7 cellular contexts compared by ENCODE assay signal in genomic region chr4:156889616-156890594, GRCh38.
A peak's percentile ranks its signal among the peaks of the same experiment; 100 is the strongest.
DNase-seq lines count a peak whose midpoint lies in the region; ATAC-seq and TF ChIP-seq lines count a peak whose summit lies in the region.

No MANE protein-coding gene starts in this region.

- H3K4me2 ChIP-seq in mammary epithelial cell (ENCODE audit: insufficient read depth, low read depth, low read length), result peak overlapping the region; percentile 33

- H3K9ac ChIP-seq in mammary epithelial cell (ENCODE audit: insufficient read depth, low read length), result no peak overlapping the region

- intact Hi-C loops in mammary epithelial cell (cut with micrococcal nuclease), result loop anchor here (2.0 to 5.0 kb wide), 3 partner anchors 42 to 118 kb away; partner anchors contain the start of gene PDGFC

- TF ChIP-seq POLR2A in tibial nerve (IDR thresholded peaks at IDR 0.05), result no peak

- H3K27me3 Mint-ChIP-seq in activated CD8-positive, alpha-beta T cell treated with anti-CD3 and anti-CD28 coated beads, Interleukin-2, amount 10 ng/mL, durations not matched to agents 7 days and 5 days (ENCODE audit: low read depth), result no peaks in the 10 kb centered on the region

- H2AFZ ChIP-seq in mammary epithelial cell (ENCODE audit: low read depth, low read length), result peak overlapping the region; percentile 37

- H3K79me2 ChIP-seq in mammary epithelial cell (ENCODE audit: insufficient read depth, low read length), result peaks cover 64% of the 10 kb centered on the region

- H3K4me1 ChIP-seq in mammary epithelial cell (ENCODE audit: insufficient read depth, low read length), result peaks cover 20% of the 10 kb centered on the region
- H3K4me1 ChIP-seq in tibial nerve, result no peaks in the 10 kb centered on the region

- no peaks in the 10 kb centered on the region for H3K9me3 Mint-ChIP-seq in activated CD8-positive, alpha-beta T cell treated with anti-CD3 and anti-CD28 coated beads, Interleukin-2, amount 10 ng/mL, durations not matched to agents 7 days and 5 days (ENCODE audit: insufficient read depth)

- no peaks in the 10 kb centered on the region for H3K36me3 Mint-ChIP-seq in activated CD8-positive, alpha-beta T cell treated with anti-CD3 and anti-CD28 coated beads, Interleukin-2, amount 10 ng/mL, durations not matched to agents 7 days and 5 days (ENCODE audit: low read depth)

- BruUV-seq in mammary epithelial cell (replicated peaks; lab: Mats Ljungman, UMichigan), result no TSS peak

- H3K4me3 ChIP-seq in mammary epithelial cell (replicated peaks in 1 of 3; ENCODE audit: insufficient read depth in 1 of 3, low read depth in 2 of 3, low read length in 3 of 3) (peak overlapping the region in 1 of 3 experiments; percentile 22), tibial nerve (no peak overlapping the region)

- in situ Hi-C loops in mammary epithelial cell (cut with MboI; ENCODE audit: low sequenced_read_pairs in 2 of 2), result no loop called here

- peak; percentile 68 for DNase-seq in M059J (ENCODE audit: low read depth)
- peak; percentile 72 for DNase-seq in mammary epithelial cell
- peak; percentile 99 for DNase-seq in kidney glomerular epithelial cell (lab: John Stamatoyannopoulos, UW)
- peak; percentile 14 to 28 for DNase-seq in tibial nerve (ENCODE audit: low spot score in 2 of 2)
- DNase-seq in activated CD8-positive, alpha-beta T cell treated with anti-CD3 and anti-CD28 coated beads, Interleukin-2, amount 10 ng/mL, durations not matched to agents 7 days and 5 days, result no peak

- no peak for TF ChIP-seq CTCF in mammary epithelial cell (conservative IDR thresholded peaks at IDR 0.05 in 1 of 2, IDR thresholded peaks at IDR 0.05 in 1 of 2; ENCODE audit: extremely low read depth in 1 of 2, insufficient read depth in 1 of 2, low read depth in 1 of 2, low read length in 2 of 2)
- no peak for TF ChIP-seq CTCF in tibial nerve (IDR thresholded peaks at IDR 0.05)

- H3K27ac Mint-ChIP-seq in activated CD8-positive, alpha-beta T cell treated with anti-CD3 and anti-CD28 coated beads, Interleukin-2, amount 10 ng/mL, durations not matched to agents 7 days and 5 days, result no peak overlapping the region

- POLR2A ChIA-PET in activated CD8-positive, alpha-beta T cell treated with anti-CD3 and anti-CD28 coated beads, Interleukin-2, amount 10 ng/mL, durations not matched to agents 7 days and 5 days (lab: Charles Lee), result no interaction called here

- ATAC-seq in activated CD8-positive, alpha-beta T cell treated with anti-CD3 and anti-CD28 coated beads, Interleukin-2, amount 10 ng/mL, durations not matched to agents 7 days and 5 days, result no peak
- ATAC-seq in HG02970 (IDR thresholded peaks at IDR 0.05; ENCODE audit: low FRiP score, unreplicated experiment) (no peak), HG03342 (IDR thresholded peaks at IDR 0.05; ENCODE audit: unreplicated experiment) (no peak)

- no peaks in the 10 kb centered on the region for H4K20me1 ChIP-seq in mammary epithelial cell (ENCODE audit: insufficient read depth, low read length)

- no peaks in the 10 kb centered on the region for H3K4me1 Mint-ChIP-seq in activated CD8-positive, alpha-beta T cell treated with anti-CD3 and anti-CD28 coated beads, Interleukin-2, amount 10 ng/mL, durations not matched to agents 7 days and 5 days (ENCODE audit: low read depth)

- peak in 1 of 2 donors; percentile 45 for TF ChIP-seq EP300 in tibial nerve (IDR thresholded peaks at IDR 0.05)

- WGBS in mammary epithelial cell (ENCODE audit: low coverage, missing lambda C conversion rate), result 48% methylated on average over 8 of the region's 8 CpGs
- WGBS in tibial nerve, 2 donors, result 82 to 85% methylated on average over 8 of the region's 8 CpGs

- dilution Hi-C loops in mammary epithelial cell (cut with HindIII; ENCODE audit: low sequenced_read_pairs), result no loop called here

- H3K4me3 Mint-ChIP-seq in activated CD8-positive, alpha-beta T cell treated with anti-CD3 and anti-CD28 coated beads, Interleukin-2, amount 10 ng/mL, durations not matched to agents 7 days and 5 days, result no peak overlapping the region

- H3K27ac ChIP-seq in mammary epithelial cell (ENCODE audit: insufficient read depth, low read depth, low read length), result peak overlapping the region; percentile 56
- no peak overlapping the region for H3K27ac ChIP-seq in tibial nerve

- no peaks in the 10 kb centered on the region for H3K36me3 ChIP-seq in mammary epithelial cell (ENCODE audit: insufficient read depth, low read length)
- H3K36me3 ChIP-seq in tibial nerve, result no peaks in the 10 kb centered on the region

- CTCF ChIA-PET in mammary epithelial cell (lab: Charles Lee; ENCODE audit: low non-redundant PET), result no interaction called here
- CTCF ChIA-PET in activated CD8-positive, alpha-beta T cell treated with anti-CD3 and anti-CD28 coated beads, Interleukin-2, amount 10 ng/mL, durations not matched to agents 7 days and 5 days (lab: Charles Lee), result no interaction called here

- peaks cover 4% of the 10 kb centered on the region for H3K9me3 ChIP-seq in mammary epithelial cell (replicated peaks; ENCODE audit: insufficient read depth, low read length)
- H3K9me3 ChIP-seq in tibial nerve, result peaks cover 0 to 5% (median 0%) of the 10 kb centered on the region in 4 donors

- H3K27me3 ChIP-seq in mammary epithelial cell (ENCODE audit: insufficient read depth, low read length) (no peaks in the 10 kb centered on the region), tibial nerve (no peaks in the 10 kb centered on the region)
